ENCODE assay signal across 1 cellular context in genomic region chr15:66504563-66505429, GRCh38.
TF ChIP-seq lines count a peak whose summit lies in the region.

RPL4 (minus strand) TSS chr15:66504855; CDS start chr15:66504790, 65 bp downstream.
ZWILCH (plus strand) TSS chr15:66505326; CDS start chr15:66505339, 13 bp downstream.

TF ChIP-seq in K562, 482 proteins besides CTCF, POLR2A, EP300 and RAD21 (continued from another document and continues in another):
- no peak for TF ChIP-seq NFXL1 (CRISPR knock-in tag; IDR thresholded peaks at IDR 0.05)
- TF ChIP-seq ZNF263 (CRISPR knock-in tag; IDR thresholded peaks at IDR 0.05; ENCODE audit: borderline replicate concordance) = peak; percentile 13; the same call in 1 of the 2 replicates
- TF ChIP-seq SMARCA4 (IDR thresholded peaks at IDR 0.05) = no peak
- no peak for TF ChIP-seq SRSF7 (optimal IDR thresholded peaks at IDR 0.05; ENCODE audit: low read depth, low read length)
- peak; percentile 59 for TF ChIP-seq RBM39 (optimal IDR thresholded peaks at IDR 0.05; ENCODE audit: low read depth, low read length)
- 0 out of 2 replicates have a peak, but pooled peaks have one; percentile 30 for TF ChIP-seq ZC3H8 (IDR thresholded peaks at IDR 0.05)
- no peak for TF ChIP-seq KLF13 (tag; IDR thresholded peaks at IDR 0.05; ENCODE audit: borderline replicate concordance, low read depth)
- TF ChIP-seq HMG20B (CRISPR knock-in tag; IDR thresholded peaks at IDR 0.05) = no peak
- no peak; the same call in 1 of the 2 replicates for TF ChIP-seq ZKSCAN8 (CRISPR knock-in tag; IDR thresholded peaks at IDR 0.05)
- TF ChIP-seq, protein P1, sequence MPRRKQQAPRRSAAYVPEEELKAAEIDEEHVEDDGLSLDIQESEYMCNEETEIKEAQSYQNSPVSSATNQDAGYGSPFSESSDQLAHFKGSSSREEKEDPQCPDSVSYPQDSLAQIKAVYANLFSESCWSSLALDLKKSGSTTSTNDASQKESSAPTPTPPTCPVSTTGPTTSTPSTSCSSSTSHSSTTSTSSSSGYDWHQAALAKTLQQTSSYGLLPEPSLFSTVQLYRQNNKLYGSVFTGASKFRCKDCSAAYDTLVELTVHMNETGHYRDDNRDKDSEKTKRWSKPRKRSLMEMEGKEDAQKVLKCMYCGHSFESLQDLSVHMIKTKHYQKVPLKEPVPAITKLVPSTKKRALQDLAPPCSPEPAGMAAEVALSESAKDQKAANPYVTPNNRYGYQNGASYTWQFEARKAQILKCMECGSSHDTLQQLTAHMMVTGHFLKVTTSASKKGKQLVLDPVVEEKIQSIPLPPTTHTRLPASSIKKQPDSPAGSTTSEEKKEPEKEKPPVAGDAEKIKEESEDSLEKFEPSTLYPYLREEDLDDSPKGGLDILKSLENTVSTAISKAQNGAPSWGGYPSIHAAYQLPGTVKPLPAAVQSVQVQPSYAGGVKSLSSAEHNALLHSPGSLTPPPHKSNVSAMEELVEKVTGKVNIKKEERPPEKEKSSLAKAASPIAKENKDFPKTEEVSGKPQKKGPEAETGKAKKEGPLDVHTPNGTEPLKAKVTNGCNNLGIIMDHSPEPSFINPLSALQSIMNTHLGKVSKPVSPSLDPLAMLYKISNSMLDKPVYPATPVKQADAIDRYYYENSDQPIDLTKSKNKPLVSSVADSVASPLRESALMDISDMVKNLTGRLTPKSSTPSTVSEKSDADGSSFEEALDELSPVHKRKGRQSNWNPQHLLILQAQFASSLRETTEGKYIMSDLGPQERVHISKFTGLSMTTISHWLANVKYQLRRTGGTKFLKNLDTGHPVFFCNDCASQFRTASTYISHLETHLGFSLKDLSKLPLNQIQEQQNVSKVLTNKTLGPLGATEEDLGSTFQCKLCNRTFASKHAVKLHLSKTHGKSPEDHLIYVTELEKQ (CRISPR knock-in tag; IDR thresholded peaks at IDR 0.05) = no peak
- TF ChIP-seq ZNF354B (CRISPR knock-in tag; IDR thresholded peaks at IDR 0.05) = no peak
- TF ChIP-seq SMAD1 (IDR thresholded peaks at IDR 0.05; ENCODE audit: low read depth, low read length, partially characterized antibody) = peak; percentile 91
- TF ChIP-seq ID3 (CRISPR knock-in tag; IDR thresholded peaks at IDR 0.05) = no peak
- TF ChIP-seq ID3 (tag; IDR thresholded peaks at IDR 0.05) = no peak
- peak; percentile 57 for TF ChIP-seq MBD2 (IDR thresholded peaks at IDR 0.05; ENCODE audit: borderline replicate concordance, low read depth)
- no peak; the same call in 1 of the 2 replicates for TF ChIP-seq CREB1 (IDR thresholded peaks at IDR 0.05)
- TF ChIP-seq CREB1 (CRISPR knock-in tag; IDR thresholded peaks at IDR 0.05) = peak; percentile 70
- TF ChIP-seq ZNF699 (CRISPR knock-in tag; IDR thresholded peaks at IDR 0.05; ENCODE audit: insufficient replicate concordance) = no peak
- TF ChIP-seq BRCA1 (IDR thresholded peaks at IDR 0.05) = no peak
- no peak for TF ChIP-seq BRCA1 (CRISPR knock-in tag; IDR thresholded peaks at IDR 0.05)
- peak; percentile 99 for TF ChIP-seq POLR2B (IDR thresholded peaks at IDR 0.05; ENCODE audit: low read depth, partially characterized antibody)
- no peak for TF ChIP-seq RBM22 (IDR thresholded peaks at IDR 0.05; ENCODE audit: low read depth, low read length, poor library complexity, severe bottlenecking)
- no peak for TF ChIP-seq ZNF12 (CRISPR knock-in tag; IDR thresholded peaks at IDR 0.05)
- peak in 1 of 2 experiments; percentile 41; a peak in 1 of 4 replicates for TF ChIP-seq ZMIZ1 (IDR thresholded peaks at IDR 0.05; ENCODE audit: low read depth in 2 of 2, low read length in 2 of 2)
- peak; percentile 68 for TF ChIP-seq PKNOX1 (IDR thresholded peaks at IDR 0.05)
- TF ChIP-seq ZFP36 (IDR thresholded peaks at IDR 0.05; ENCODE audit: low read depth, low read length, partially characterized antibody) = no peak
- TF ChIP-seq TBP (optimal IDR thresholded peaks at IDR 0.05; ENCODE audit: low read depth, low read length) = no peak
- no peak for TF ChIP-seq FOXA1 (IDR thresholded peaks at IDR 0.05; ENCODE audit: borderline replicate concordance)
- TF ChIP-seq PHF21A (IDR thresholded peaks at IDR 0.05; ENCODE audit: borderline replicate concordance, low read depth) = no peak
- no peak for TF ChIP-seq PRPF4 (IDR thresholded peaks at IDR 0.05; ENCODE audit: insufficient read depth, low read depth, low read length, poor library complexity, severe bottlenecking)
- TF ChIP-seq, protein P2, sequence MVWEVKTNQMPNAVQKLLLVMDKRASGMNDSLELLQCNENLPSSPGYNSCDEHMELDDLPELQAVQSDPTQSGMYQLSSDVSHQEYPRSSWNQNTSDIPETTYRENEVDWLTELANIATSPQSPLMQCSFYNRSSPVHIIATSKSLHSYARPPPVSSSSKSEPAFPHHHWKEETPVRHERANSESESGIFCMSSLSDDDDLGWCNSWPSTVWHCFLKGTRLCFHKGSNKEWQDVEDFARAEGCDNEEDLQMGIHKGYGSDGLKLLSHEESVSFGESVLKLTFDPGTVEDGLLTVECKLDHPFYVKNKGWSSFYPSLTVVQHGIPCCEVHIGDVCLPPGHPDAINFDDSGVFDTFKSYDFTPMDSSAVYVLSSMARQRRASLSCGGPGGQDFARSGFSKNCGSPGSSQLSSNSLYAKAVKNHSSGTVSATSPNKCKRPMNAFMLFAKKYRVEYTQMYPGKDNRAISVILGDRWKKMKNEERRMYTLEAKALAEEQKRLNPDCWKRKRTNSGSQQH (CRISPR knock-in tag; IDR thresholded peaks at IDR 0.05) = peak; percentile 84
- TF ChIP-seq ZNF561 (CRISPR knock-in tag; conservative IDR thresholded peaks at IDR 0.05) = no peak
- 0 out of 2 replicates have a peak, but pooled peaks have one; percentile 47 for TF ChIP-seq FOXO4 (CRISPR knock-in tag; IDR thresholded peaks at IDR 0.05)
- no peak for TF ChIP-seq XRCC5 (IDR thresholded peaks at IDR 0.05; ENCODE audit: low read depth, low read length)
- no peak for TF ChIP-seq IRF2 (CRISPR knock-in tag; IDR thresholded peaks at IDR 0.05)
- TF ChIP-seq ILK (tag; IDR thresholded peaks at IDR 0.05; ENCODE audit: borderline replicate concordance, low read depth) = no peak
- peak; percentile 100 for TF ChIP-seq NKRF (IDR thresholded peaks at IDR 0.05; ENCODE audit: borderline replicate concordance)
- no peak for TF ChIP-seq STAT6 (CRISPR knock-in tag; IDR thresholded peaks at IDR 0.05)
- no peak for TF ChIP-seq ZNF551 (CRISPR knock-in tag; IDR thresholded peaks at IDR 0.05)
- 0 out of 2 replicates have a peak, but pooled peaks have one; percentile 4 for TF ChIP-seq ELF2 (CRISPR knock-in tag; IDR thresholded peaks at IDR 0.05)
- TF ChIP-seq, protein P3, sequence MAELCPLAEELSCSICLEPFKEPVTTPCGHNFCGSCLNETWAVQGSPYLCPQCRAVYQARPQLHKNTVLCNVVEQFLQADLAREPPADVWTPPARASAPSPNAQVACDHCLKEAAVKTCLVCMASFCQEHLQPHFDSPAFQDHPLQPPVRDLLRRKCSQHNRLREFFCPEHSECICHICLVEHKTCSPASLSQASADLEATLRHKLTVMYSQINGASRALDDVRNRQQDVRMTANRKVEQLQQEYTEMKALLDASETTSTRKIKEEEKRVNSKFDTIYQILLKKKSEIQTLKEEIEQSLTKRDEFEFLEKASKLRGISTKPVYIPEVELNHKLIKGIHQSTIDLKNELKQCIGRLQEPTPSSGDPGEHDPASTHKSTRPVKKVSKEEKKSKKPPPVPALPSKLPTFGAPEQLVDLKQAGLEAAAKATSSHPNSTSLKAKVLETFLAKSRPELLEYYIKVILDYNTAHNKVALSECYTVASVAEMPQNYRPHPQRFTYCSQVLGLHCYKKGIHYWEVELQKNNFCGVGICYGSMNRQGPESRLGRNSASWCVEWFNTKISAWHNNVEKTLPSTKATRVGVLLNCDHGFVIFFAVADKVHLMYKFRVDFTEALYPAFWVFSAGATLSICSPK (IDR thresholded peaks at IDR 0.05; ENCODE audit: borderline replicate concordance) = 0 out of 2 replicates have a peak, but pooled peaks have one; percentile 51
- TF ChIP-seq TRIM24 (IDR thresholded peaks at IDR 0.05) = 0 out of 4 replicates have a peak, but pooled peaks have one; percentile 24 to 37
- TF ChIP-seq PCBP1 (IDR thresholded peaks at IDR 0.05; ENCODE audit: low read depth, low read length, poor library complexity, severe bottlenecking) = no peak
- TF ChIP-seq NCOR1 (IDR thresholded peaks at IDR 0.05) = peak; percentile 59
- TF ChIP-seq NR4A1 (CRISPR knock-in tag; IDR thresholded peaks at IDR 0.05) = peak; percentile 54; the same call in 1 of the 2 replicates
- TF ChIP-seq NR4A1 (tag; IDR thresholded peaks at IDR 0.05) = no peak
- no peak for TF ChIP-seq MECOM (CRISPR knock-in tag; IDR thresholded peaks at IDR 0.05)
- TF ChIP-seq ADNP (tag; IDR thresholded peaks at IDR 0.05) = no peak
- TF ChIP-seq CTBP1 (IDR thresholded peaks at IDR 0.05; ENCODE audit: borderline replicate concordance) = peak; percentile 24; the same call in 1 of the 2 replicates
- TF ChIP-seq ZNF445 (CRISPR knock-in tag; IDR thresholded peaks at IDR 0.05; ENCODE audit: low read depth) = no peak
- TF ChIP-seq MEF2A (IDR thresholded peaks at IDR 0.05; ENCODE audit: control insufficient read depth, low read depth, low read length) = no peak
